In the genomic region with DNA sequence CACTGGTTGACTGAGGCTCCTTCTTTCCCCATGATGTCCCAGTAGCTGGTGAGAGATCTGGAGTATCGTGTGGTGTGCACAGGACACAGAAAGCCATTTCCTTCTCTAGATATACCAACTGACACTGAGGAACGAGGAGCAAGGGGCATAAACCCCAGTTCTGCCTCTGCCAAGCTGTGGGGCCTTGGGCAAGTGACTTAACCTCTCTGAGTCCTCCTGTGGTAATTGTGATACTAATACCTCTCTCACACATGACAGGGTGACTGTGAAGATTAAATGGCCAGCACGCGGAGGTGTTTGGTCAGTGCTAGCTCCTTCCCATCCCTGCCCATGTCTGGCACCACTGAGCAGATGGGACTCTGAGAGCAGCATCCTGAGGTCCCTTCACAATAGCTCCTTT, we compare ENCODE assay signal across 12 cellular contexts.
"Had no signal": no experiment of that assay in that cellular context is flagged by ENCODE, and none has a peak within 500 bp of the region (broad histone marks: within the 10 kb centered on the region; RNA-seq: fewer than 3 reads in every experiment).

No MANE protein-coding gene starts in this region.

- H3K9me3 ChIP-seq: lower lobe of right lung had no signal

- ATAC-seq: activated CD4-positive, CD25-positive, alpha-beta regulatory T cell treated with anti-CD3 and anti-CD28 coated beads, Interleukin-2, amount 50 U/mL, for 24 hours had no signal

- H3K4me3 ChIP-seq: lower lobe of right lung had no signal

- DNase-seq: activated gamma-delta T cell; caudate nucleus; foreskin keratinocyte; glutamatergic neuron; hippocampal formation; left cardiac atrium; lower lobe of right lung; nucleus accumbens; retina; stimulated activated CD4-positive, alpha-beta T cell treated with anti-CD3 and anti-CD28 coated beads, Interleukin-2, amount 100 ng/mL, for 24 hours; stimulated activated naive CD8-positive, alpha-beta T cell treated with anti-CD3 and anti-CD28 coated beads, Interleukin-15, Interleukin-2, amounts not matched to agents 100 U/mL and 50 U/mL, for 24 hours had no signal
